Comparison of ENCODE assay signal across 34 cellular contexts in the genomic region with DNA sequence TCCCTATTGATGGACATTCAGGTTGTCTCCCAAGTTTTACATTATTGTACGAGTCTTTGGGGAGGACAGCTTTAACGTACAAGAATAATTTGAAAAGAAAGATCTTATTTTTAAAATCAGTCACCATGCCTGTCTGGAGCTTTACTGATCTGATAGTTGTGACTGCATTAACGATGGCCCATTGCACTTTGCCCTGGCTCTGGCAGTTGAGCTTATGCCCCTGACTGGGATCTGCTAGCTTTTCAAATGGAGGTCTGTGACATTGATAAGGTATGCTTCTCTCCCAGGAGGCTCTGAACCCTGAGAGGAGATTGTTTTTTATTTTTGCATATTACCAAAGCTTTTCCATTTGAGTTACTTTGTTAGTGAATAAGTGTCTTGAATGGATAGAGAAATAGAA. TPM values are rescaled to one million over a fixed set of nuclear protein-coding genes. Genes with fewer than 3 reads are reported as not detected.
"Had no signal": no experiment of that assay in that cellular context is flagged by ENCODE, and none has a peak within 500 bp of the region (broad histone marks: within the 10 kb centered on the region; RNA-seq: fewer than 3 reads in every experiment).

No MANE protein-coding gene starts in this region.

- H3K9me3 ChIP-seq: adrenal gland, body of pancreas, breast epithelium had no signal

- H3K4me1 Mint-ChIP-seq: activated B cell treated with CpG ODN at 0.5 μM for 24 hours, T-cell had no signal

- H3K9me3 Mint-ChIP-seq: activated B cell treated with CpG ODN at 0.5 μM for 24 hours; activated CD4-positive, alpha-beta memory T cell treated with anti-CD3 and anti-CD28 coated beads for 36 hours; activated naive CD4-positive, alpha-beta T cell treated with anti-CD3 and anti-CD28 coated beads for 36 hours; activated T-helper 1 cell treated with anti-CD3 and anti-CD28 coated beads, Interleukin-12 subunit alpha, Interleukin-12 subunit beta, Interleukin-2, Interleukin-4 antibody, amounts not matched to agents 30 ng/mL and 10 ng/mL and 1 ng/mL, durations not matched to agents 14 hours and 24 hours and 36 hours had no signal

- H3K36me3 ChIP-seq: adrenal gland, breast epithelium had no signal

- H3K27ac Mint-ChIP-seq: activated B cell treated with CpG ODN at 0.5 μM for 24 hours; activated CD4-positive, alpha-beta memory T cell treated with anti-CD3 and anti-CD28 coated beads for 36 hours; activated naive CD4-positive, alpha-beta T cell treated with anti-CD3 and anti-CD28 coated beads for 36 hours; activated naive CD4-positive, alpha-beta T cell treated with anti-CD3 and anti-CD28 coated beads, Interleukin-2, amount 50 U/mL, for 72 hours; activated T-helper 1 cell treated with anti-CD3 and anti-CD28 coated beads, Interleukin-12 subunit alpha, Interleukin-12 subunit beta, Interleukin-2, Interleukin-4 antibody, amounts not matched to agents 30 ng/mL and 10 ng/mL and 1 ng/mL, durations not matched to agents 14 hours and 24 hours and 36 hours; T-cell had no signal

- H3K4me1 ChIP-seq: adrenal gland, body of pancreas, breast epithelium had no signal

- H3K4me3 Mint-ChIP-seq: activated B cell treated with CpG ODN at 0.5 μM for 24 hours; activated CD4-positive, alpha-beta memory T cell treated with anti-CD3 and anti-CD28 coated beads for 36 hours; activated naive CD4-positive, alpha-beta T cell treated with anti-CD3 and anti-CD28 coated beads for 36 hours; activated T-cell treated with anti-CD3 and anti-CD28 coated beads, Interleukin-2, amount 50 U/mL, for 4 hours; activated T-helper 1 cell treated with anti-CD3 and anti-CD28 coated beads, Interleukin-12 subunit alpha, Interleukin-12 subunit beta, Interleukin-2, Interleukin-4 antibody, amounts not matched to agents 30 ng/mL and 10 ng/mL and 1 ng/mL, durations not matched to agents 14 hours and 24 hours and 36 hours; T-cell had no signal

- ATAC-seq: activated naive CD4-positive, alpha-beta T cell treated with anti-CD3 and anti-CD28 coated beads, Interleukin-2, amount 50 U/mL, for 72 hours; activated T-cell treated with anti-CD3 and anti-CD28 coated beads, Interleukin-2, amount 50 U/mL, for 4 hours; body of pancreas; SK-N-SH treated with all-trans-retinoic acid at 6 μM for 48 hours; T-cell had no signal

- H3K36me3 Mint-ChIP-seq: activated CD4-positive, alpha-beta memory T cell treated with anti-CD3 and anti-CD28 coated beads for 36 hours; T-cell had no signal

- DNase-seq: activated B cell treated with CpG ODN at 0.5 μM for 24 hours; activated CD4-positive, alpha-beta memory T cell treated with anti-CD3 and anti-CD28 coated beads for 36 hours; activated CD4-positive, alpha-beta T cell treated with anti-CD3 and anti-CD28 coated beads for 4 hours; activated CD4-positive, alpha-beta T cell treated with anti-CD3 and anti-CD28 coated beads, Interleukin-2, amount 50 U/mL, for 1 hour; activated CD4-positive, CD25-positive, alpha-beta regulatory T cell treated with anti-CD3 and anti-CD28 coated beads, Interleukin-2, amount 50 U/mL, for 72 hours; activated CD8-positive, alpha-beta memory T cell treated with anti-CD3 and anti-CD28 coated beads, Interleukin-2, amount 50 U/mL, for 4 hours; activated gamma-delta T cell treated with Interleukin-2 at 50 U/mL for 16 hours; activated naive CD4-positive, alpha-beta T cell treated with anti-CD3 and anti-CD28 coated beads for 36 hours; activated T-cell treated with anti-CD3 and anti-CD28 coated beads for 4 hours; activated T-cell treated with anti-CD3 and anti-CD28 coated beads, Interleukin-2, amount 50 U/mL, for 4 hours; adrenal gland; body of pancreas; caudate nucleus; MM.1S; MV-4-11; NCI-H1092; NCI-H1436 treated with DMSO at 0.1 percent for 48 hours; NCI-H1694 treated with DMSO at 0.1 percent for 48 hours; NCI-H2029; NCI-H446; NCI-H510A treated with DMSO at 0.1 percent for 48 hours; NCI-H526 treated with DMSO at 0.1 percent for 48 hours; NCI-H82; NK-92 treated with Interleukin-12 subunit alpha and Interleukin-12 subunit beta, amount 100 ng/mL, for 24 hours; PC-9; SIG-M5; T-cell; T-helper 2 cell; T-helper 9 cell had no signal

- H3K4me3 ChIP-seq: adrenal gland, body of pancreas, breast epithelium, PC-9 had no signal

RNA-seq across cellular contexts. Expression of gene BEST3, which starts 21.6 kb away (rescaled TPM):
- total RNA-seq: activated B cell treated with CpG ODN at 0.5 μM for 24 hours; activated CD4-positive, alpha-beta memory T cell treated with anti-CD3 and anti-CD28 coated beads for 36 hours; activated naive CD4-positive, alpha-beta T cell treated with anti-CD3 and anti-CD28 coated beads for 36 hours; activated naive CD4-positive, alpha-beta T cell treated with anti-CD3 and anti-CD28 coated beads, Interleukin-2, amount 50 U/mL, for 72 hours; activated T-cell treated with anti-CD3 and anti-CD28 coated beads, Interleukin-2, amount 50 U/mL, for 4 hours; activated T-helper 1 cell treated with anti-CD3 and anti-CD28 coated beads, Interleukin-12 subunit alpha, Interleukin-12 subunit beta, Interleukin-2, Interleukin-4 antibody, amounts not matched to agents 30 ng/mL and 10 ng/mL and 1 ng/mL, durations not matched to agents 14 hours and 24 hours and 36 hours; SK-MEL-5; T-cell had no signal
